20 cellular contexts compared by ENCODE assay signal in genomic region chr9:113543286-113544000, GRCh38.
A peak's percentile ranks its signal among the peaks of the same experiment; 100 is the strongest.
DNase-seq lines count a peak whose midpoint lies in the region; ATAC-seq lines count a peak whose summit lies in the region.
"Had no signal": no experiment of that assay in that cellular context is flagged by ENCODE, and none has a peak within 500 bp of the region (broad histone marks: within the 10 kb centered on the region; RNA-seq: fewer than 3 reads in every experiment).

No MANE protein-coding gene starts in this region.

- peaks cover 0 to 40% of the 10 kb centered on the region in 2 experiments for H3K27me3 ChIP-seq in mesenchymal stem cell (ENCODE audit: control insufficient read depth in 1 of 2, insufficient read depth in 1 of 2, low read length in 2 of 2)
- H3K27me3 ChIP-seq: testis had no signal

- H2BK12ac ChIP-seq in mesenchymal stem cell (ENCODE audit: low read length in 2 of 2), result no peak overlapping the region

- no peak overlapping the region for H3K4ac ChIP-seq in mesenchymal stem cell (ENCODE audit: low read depth in 1 of 2, low read length in 2 of 2)

- peak overlapping the region; percentile 27 for H4K8ac ChIP-seq in mesenchymal stem cell (ENCODE audit: low read length)

- no peak overlapping the region for H2BK15ac ChIP-seq in mesenchymal stem cell (ENCODE audit: low read depth, poor library complexity, severe bottlenecking)

- H3K4me1 ChIP-seq in mesenchymal stem cell (ENCODE audit: control insufficient read depth, insufficient read depth, low read depth, low read length), result peaks cover 7% of the 10 kb centered on the region

- CTCF ChIA-PET in T-cell (lab: Charles Lee), result no interaction called here

- no peak overlapping the region for H3K4me3 ChIP-seq in mesenchymal stem cell (ENCODE audit: insufficient read depth in 1 of 2, low read depth in 1 of 2, low read length in 2 of 2)
- H3K4me3 ChIP-seq: SK-N-MC, testis had no signal

- peaks cover 0 to 23% of the 10 kb centered on the region in 2 experiments for H3K36me3 ChIP-seq in mesenchymal stem cell (ENCODE audit: control insufficient read depth in 1 of 2, insufficient read depth in 2 of 2, low read depth in 1 of 2, low read length in 2 of 2)

- no peak for DNase-seq in activated T-cell treated with anti-CD3 and anti-CD28 coated beads, Interleukin-2, amount 50 U/mL, for 24 hours
- DNase-seq in activated T-cell treated with anti-CD3 and anti-CD28 coated beads, Interleukin-2, amount 50 U/mL, for 4 hours, result no peak
- DNase-seq in central memory CD8-positive, alpha-beta T cell (ENCODE audit: low spot score in 2 of 2), result no peak
- DNase-seq in mesenchymal stem cell, result no peak
- DNase-seq in stimulated activated effector memory CD8-positive, alpha-beta T cell treated with anti-CD3 and anti-CD28 coated beads, Interleukin-12 subunit alpha, Interleukin-12 subunit beta, amount 100 ng/mL, for 72 hours (ENCODE audit: low spot score in 2 of 2), result no peak
- DNase-seq in T-cell, result no peak
- DNase-seq in mucosa of gallbladder (ENCODE audit: low spot score), result no peak
- no peak for DNase-seq in NCI-H2081 (lab: John Stamatoyannopoulos, UW)
- DNase-seq: DMS79; KG1; MV-4-11; NCI-H526 treated with DMSO at 0.1 percent for 48 hours; PC-3; stimulated activated CD4-positive, alpha-beta T cell treated with anti-CD3 and anti-CD28 coated beads, Interleukin-12 subunit alpha, Interleukin-12 subunit beta, amount 100 ng/mL, for 4 hours; T1000; testis had no signal

- H3K36me3 Mint-ChIP-seq in activated T-cell treated with anti-CD3 and anti-CD28 coated beads, Interleukin-2, amount 50 U/mL, for 24 hours (ENCODE audit: low read depth), result peaks cover 84% of the 10 kb centered on the region
- peaks cover 28% of the 10 kb centered on the region for H3K36me3 Mint-ChIP-seq in activated T-cell treated with anti-CD3 and anti-CD28 coated beads, Interleukin-2, amount 50 U/mL, for 4 hours (ENCODE audit: insufficient read depth)
- H3K36me3 Mint-ChIP-seq in central memory CD8-positive, alpha-beta T cell (ENCODE audit: insufficient read depth), result peaks cover 32% of the 10 kb centered on the region
- H3K36me3 Mint-ChIP-seq in stimulated activated effector memory CD8-positive, alpha-beta T cell treated with anti-CD3 and anti-CD28 coated beads, Interleukin-12 subunit alpha, Interleukin-12 subunit beta, amount 100 ng/mL, for 72 hours, result peaks cover 88% of the 10 kb centered on the region
- peaks cover 48% of the 10 kb centered on the region for H3K36me3 Mint-ChIP-seq in T-cell

- whole genome bisulfite sequencing in mesenchymal stem cell, result 79% methylated on average over 10 of the region's 10 CpGs

- no peak overlapping the region for H3K9ac ChIP-seq in mesenchymal stem cell (ENCODE audit: low read length)

- H3K27me3 Mint-ChIP-seq in activated T-cell treated with anti-CD3 and anti-CD28 coated beads, Interleukin-2, amount 50 U/mL, for 24 hours, result no peaks in the 10 kb centered on the region
- H3K27me3 Mint-ChIP-seq in activated T-cell treated with anti-CD3 and anti-CD28 coated beads, Interleukin-2, amount 50 U/mL, for 4 hours (ENCODE audit: low read depth), result no peaks in the 10 kb centered on the region
- H3K27me3 Mint-ChIP-seq in central memory CD8-positive, alpha-beta T cell, result no peaks in the 10 kb centered on the region
- no peaks in the 10 kb centered on the region for H3K27me3 Mint-ChIP-seq in T-cell

- H3K27ac Mint-ChIP-seq in activated T-cell treated with anti-CD3 and anti-CD28 coated beads, Interleukin-2, amount 50 U/mL, for 24 hours, result peak overlapping the region; percentile 6
- peak overlapping the region; percentile 72 for H3K27ac Mint-ChIP-seq in central memory CD8-positive, alpha-beta T cell (ENCODE audit: low read depth)
- peak overlapping the region; percentile 90 for H3K27ac Mint-ChIP-seq in stimulated activated effector memory CD8-positive, alpha-beta T cell treated with anti-CD3 and anti-CD28 coated beads, Interleukin-12 subunit alpha, Interleukin-12 subunit beta, amount 100 ng/mL, for 72 hours
- peak overlapping the region in 1 of 2 donors; percentile 31 for H3K27ac Mint-ChIP-seq in T-cell

- POLR2A ChIA-PET in T-cell (lab: Charles Lee), result no interaction called here

- no peak overlapping the region for H3K18ac ChIP-seq in mesenchymal stem cell (ENCODE audit: low read depth in 1 of 2, low read length in 2 of 2)

- H3K23ac ChIP-seq in mesenchymal stem cell (ENCODE audit: low read length in 2 of 2), result no peak overlapping the region

- no peak for ATAC-seq in activated T-cell treated with anti-CD3 and anti-CD28 coated beads, Interleukin-2, amount 50 U/mL, for 4 hours
- no peak for ATAC-seq in central memory CD8-positive, alpha-beta T cell (replicated peaks; ENCODE audit: extremely low read depth, poor library complexity, severe bottlenecking)
- no peak for ATAC-seq in stimulated activated effector memory CD8-positive, alpha-beta T cell treated with anti-CD3 and anti-CD28 coated beads, Interleukin-12 subunit alpha, Interleukin-12 subunit beta, amount 100 ng/mL, for 72 hours
- no peak for ATAC-seq in T-cell (replicated peaks in 1 of 4)
- ATAC-seq: activated CD4-positive, CD25-positive, alpha-beta regulatory T cell treated with anti-CD3 and anti-CD28 coated beads, Interleukin-2, amount 50 U/mL, for 24 hours; PC-3 had no signal

- H4K91ac ChIP-seq in mesenchymal stem cell (ENCODE audit: low read length), result no peak overlapping the region

- H3K14ac ChIP-seq in mesenchymal stem cell (ENCODE audit: low read length in 2 of 2), result no peak overlapping the region

- no peaks in the 10 kb centered on the region for H3K9me3 Mint-ChIP-seq in activated T-cell treated with anti-CD3 and anti-CD28 coated beads, Interleukin-2, amount 50 U/mL, for 24 hours
- no peaks in the 10 kb centered on the region for H3K9me3 Mint-ChIP-seq in activated T-cell treated with anti-CD3 and anti-CD28 coated beads, Interleukin-2, amount 50 U/mL, for 4 hours
- H3K9me3 Mint-ChIP-seq in central memory CD8-positive, alpha-beta T cell, result no peaks in the 10 kb centered on the region
- H3K9me3 Mint-ChIP-seq in stimulated activated effector memory CD8-positive, alpha-beta T cell treated with anti-CD3 and anti-CD28 coated beads, Interleukin-12 subunit alpha, Interleukin-12 subunit beta, amount 100 ng/mL, for 72 hours, result no peaks in the 10 kb centered on the region
- no peaks in the 10 kb centered on the region for H3K9me3 Mint-ChIP-seq in T-cell
- H3K9me3 Mint-ChIP-seq: nephron had no signal

- H2BK120ac ChIP-seq in mesenchymal stem cell (ENCODE audit: low read depth, low read length), result no peak overlapping the region

- no peaks in the 10 kb centered on the region for H3K9me3 ChIP-seq in mesenchymal stem cell (ENCODE audit: control insufficient read depth, low read length)
- H3K9me3 ChIP-seq: testis had no signal

- peaks cover 39% of the 10 kb centered on the region for H3K4me1 Mint-ChIP-seq in activated T-cell treated with anti-CD3 and anti-CD28 coated beads, Interleukin-2, amount 50 U/mL, for 24 hours (ENCODE audit: low read depth)
- H3K4me1 Mint-ChIP-seq in activated T-cell treated with anti-CD3 and anti-CD28 coated beads, Interleukin-2, amount 50 U/mL, for 4 hours (ENCODE audit: low read depth), result peaks cover 38% of the 10 kb centered on the region
- peaks cover 91% of the 10 kb centered on the region for H3K4me1 Mint-ChIP-seq in central memory CD8-positive, alpha-beta T cell
- H3K4me1 Mint-ChIP-seq in stimulated activated effector memory CD8-positive, alpha-beta T cell treated with anti-CD3 and anti-CD28 coated beads, Interleukin-12 subunit alpha, Interleukin-12 subunit beta, amount 100 ng/mL, for 72 hours, result peaks cover 96% of the 10 kb centered on the region
- H3K4me1 Mint-ChIP-seq in T-cell, result peaks cover 26 to 56% (median 38%) of the 10 kb centered on the region in 3 donors

- H2AK5ac ChIP-seq in mesenchymal stem cell (ENCODE audit: low read length, severe bottlenecking), result no peak overlapping the region

- H3K79me1 ChIP-seq in mesenchymal stem cell (replicated peaks; ENCODE audit: low read length, poor library complexity, severe bottlenecking), result no peaks in the 10 kb centered on the region

- H2AFZ ChIP-seq in mesenchymal stem cell (ENCODE audit: low read depth, low read length), result no peak overlapping the region

- H2BK5ac ChIP-seq in mesenchymal stem cell (ENCODE audit: low read depth, low read length, poor library complexity, severe bottlenecking), result no peak overlapping the region

- no peak overlapping the region for H3K4me3 Mint-ChIP-seq in activated T-cell treated with anti-CD3 and anti-CD28 coated beads, Interleukin-2, amount 50 U/mL, for 24 hours
- H3K4me3 Mint-ChIP-seq in activated T-cell treated with anti-CD3 and anti-CD28 coated beads, Interleukin-2, amount 50 U/mL, for 4 hours, result no peak overlapping the region
- no peak overlapping the region for H3K4me3 Mint-ChIP-seq in central memory CD8-positive, alpha-beta T cell
- no peak overlapping the region for H3K4me3 Mint-ChIP-seq in stimulated activated effector memory CD8-positive, alpha-beta T cell treated with anti-CD3 and anti-CD28 coated beads, Interleukin-12 subunit alpha, Interleukin-12 subunit beta, amount 100 ng/mL, for 72 hours
- no peak overlapping the region for H3K4me3 Mint-ChIP-seq in T-cell
- H3K4me3 Mint-ChIP-seq: nephron had no signal

- no peak overlapping the region for H3K27ac ChIP-seq in mesenchymal stem cell (ENCODE audit: low read length, poor library complexity, severe bottlenecking)
- H3K27ac ChIP-seq: C4-2B, SK-N-MC, testis had no signal

- H3K4me2 ChIP-seq in mesenchymal stem cell (ENCODE audit: low read length, poor library complexity, severe bottlenecking), result no peak overlapping the region
